2 cellular contexts compared by ENCODE assay signal in the genomic region with DNA sequence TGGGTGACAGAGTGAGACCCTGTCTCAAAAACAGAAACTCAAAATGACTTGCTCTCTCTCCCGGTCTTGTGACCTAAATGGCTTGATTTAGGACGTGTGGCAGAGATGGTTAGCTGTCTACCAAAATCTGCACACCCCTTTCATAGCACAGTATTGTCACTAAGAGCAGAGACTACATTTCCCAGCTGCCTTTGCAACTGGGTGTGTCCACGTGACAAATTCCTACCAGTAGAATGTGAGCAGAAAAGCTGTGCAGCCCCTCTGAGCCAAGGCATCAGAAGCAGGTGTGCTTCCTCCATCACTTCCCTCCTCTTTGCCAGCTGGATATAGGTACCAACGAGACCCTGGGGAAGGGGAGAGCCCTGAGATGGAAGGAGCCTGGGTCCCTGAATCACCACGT.
TF ChIP-seq lines count a peak whose summit lies in the region.

No MANE protein-coding gene starts in this region.

TF ChIP-seq in Ishikawa, 13 proteins besides CTCF, POLR2A, EP300 and RAD21:
- TF ChIP-seq ZBTB7A (IDR thresholded peaks at IDR 0.05; ENCODE audit: low read depth): no peak
- TF ChIP-seq USF1 (IDR thresholded peaks at IDR 0.05): peak; percentile 92

TF ChIP-seq in GM12878, 131 proteins besides CTCF, POLR2A, EP300 and RAD21:
- TF ChIP-seq, protein P1, sequence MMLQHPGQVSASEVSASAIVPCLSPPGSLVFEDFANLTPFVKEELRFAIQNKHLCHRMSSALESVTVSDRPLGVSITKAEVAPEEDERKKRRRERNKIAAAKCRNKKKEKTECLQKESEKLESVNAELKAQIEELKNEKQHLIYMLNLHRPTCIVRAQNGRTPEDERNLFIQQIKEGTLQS (IDR thresholded peaks at IDR 0.05; ENCODE audit: borderline replicate concordance, extremely low read depth, low read depth, low read length): 0 out of 2 replicates have a peak, but pooled peaks have one; percentile 13
- no peak for TF ChIP-seq HDAC2 (IDR thresholded peaks at IDR 0.05)
- TF ChIP-seq USF1 (IDR thresholded peaks at IDR 0.05; ENCODE audit: borderline replicate concordance, extremely low read length, insufficient read depth, low read depth, low read length): peak; percentile 73
- TF ChIP-seq TCF7 (IDR thresholded peaks at IDR 0.05; ENCODE audit: borderline replicate concordance): no peak
- TF ChIP-seq SIX5 (IDR thresholded peaks at IDR 0.05; ENCODE audit: low read depth, low read length, severe bottlenecking): peak; percentile 67
- peak; percentile 61 for TF ChIP-seq HCFC1 (IDR thresholded peaks at IDR 0.05; ENCODE audit: low read length)
